ENCODE assay signal across 1 cellular context in the genomic region with DNA sequence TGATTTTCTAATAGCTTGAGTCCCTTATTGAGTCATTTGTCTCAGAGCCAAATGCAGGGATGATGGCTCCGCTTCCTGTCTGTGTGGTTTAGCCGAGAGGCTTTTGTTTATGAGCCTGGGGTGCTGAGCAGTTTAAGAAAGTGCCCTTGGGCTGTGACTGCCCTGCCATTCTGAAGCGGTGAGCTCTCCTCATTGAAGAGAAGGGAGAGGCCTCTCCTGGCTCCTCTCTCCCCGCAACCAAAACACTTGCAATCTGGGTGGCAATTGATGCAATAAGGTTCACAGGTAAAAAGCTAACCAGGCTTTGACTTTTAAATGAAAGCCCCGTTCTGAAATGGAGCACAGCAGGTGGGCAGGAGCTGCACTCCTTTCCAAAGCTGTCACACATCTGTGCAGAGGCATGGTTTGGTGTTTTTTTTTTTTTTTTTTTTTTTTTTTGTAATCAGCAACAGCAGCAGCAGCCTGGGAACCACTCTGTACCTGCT.
TF ChIP-seq lines count a peak whose summit lies in the region.

No MANE protein-coding gene starts in this region.

TF ChIP-seq in HepG2, 621 proteins besides CTCF, POLR2A, EP300 and RAD21 (continued from another document):
- TF ChIP-seq TERF1 (CRISPR knock-in tag; IDR thresholded peaks at IDR 0.05) (no peak), ZNF33B (CRISPR knock-in tag; IDR thresholded peaks at IDR 0.05) (no peak), TCF7 (IDR thresholded peaks at IDR 0.05; ENCODE audit: low read depth) (no peak), PHF20 (CRISPR knock-in tag; IDR thresholded peaks at IDR 0.05) (no peak), PLRG1 (conservative IDR thresholded peaks at IDR 0.05) (no peak), POLR2AphosphoS2 (IDR thresholded peaks at IDR 0.05; ENCODE audit: low read depth, low read length) (no peak), TRIM24 (CRISPR knock-in tag; IDR thresholded peaks at IDR 0.05) (no peak), CHD4 (IDR thresholded peaks at IDR 0.05; ENCODE audit: borderline replicate concordance, low read length) (no peak), SMARCC2 (IDR thresholded peaks at IDR 0.05) (no peak), KLF6 (CRISPR knock-in tag; IDR thresholded peaks at IDR 0.05) (no peak), ZNF816 (CRISPR knock-in tag; IDR thresholded peaks at IDR 0.05; ENCODE audit: borderline replicate concordance) (no peak), RFX5 (IDR thresholded peaks at IDR 0.05; ENCODE audit: low read depth, low read length) (no peak), SP140L (CRISPR knock-in tag; IDR thresholded peaks at IDR 0.05; ENCODE audit: borderline replicate concordance) (no peak)
